Comparison of ENCODE assay signal across 15 cellular contexts in the genomic region with DNA sequence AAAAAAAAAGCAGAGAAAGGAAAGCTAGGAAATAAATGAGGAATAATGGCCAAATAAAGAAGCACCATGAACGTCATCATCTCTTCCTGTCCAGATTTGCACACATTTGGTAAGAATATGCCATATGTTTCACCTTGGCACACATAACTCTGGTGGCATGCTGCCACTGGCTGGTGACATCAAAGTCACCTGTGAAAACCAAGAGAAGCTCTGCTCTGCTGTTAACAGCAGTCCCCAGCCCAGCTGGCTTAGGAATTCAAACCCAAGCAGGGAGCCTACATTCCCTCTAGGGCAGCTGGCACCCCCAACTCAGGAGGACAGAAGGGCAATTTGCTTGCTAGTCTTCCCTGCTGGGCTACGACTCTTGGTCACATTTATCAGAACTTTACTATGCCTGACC.
"Had no signal": no experiment of that assay in that cellular context is flagged by ENCODE, and none has a peak within 500 bp of the region (broad histone marks: within the 10 kb centered on the region; RNA-seq: fewer than 3 reads in every experiment).

No MANE protein-coding gene starts in this region.

- H3K27ac ChIP-seq: adrenal gland, sigmoid colon, upper lobe of right lung had no signal

- ATAC-seq: left colon; natural killer cell treated with Interleukin-12 subunit alpha and Interleukin-12 subunit beta and Interleukin-15 and Interleukin-18, amount 100 ng/mL, for 72 hours; stimulated activated naive CD8-positive, alpha-beta T cell treated with anti-CD3 and anti-CD28 coated beads, Interleukin-15, Interleukin-2, amounts not matched to agents 100 U/mL and 50 U/mL, for 24 hours; T-helper 17 cell; upper lobe of right lung had no signal

- H3K27me3 ChIP-seq: adrenal gland, sigmoid colon, upper lobe of right lung had no signal

- H3K36me3 ChIP-seq: adrenal gland, sigmoid colon, upper lobe of right lung had no signal

- H3K4me3 ChIP-seq: adrenal gland, lung, sigmoid colon, upper lobe of right lung had no signal

- H3K4me1 ChIP-seq: sigmoid colon, upper lobe of right lung had no signal

- H3K9me3 ChIP-seq: adrenal gland, sigmoid colon, upper lobe of right lung had no signal

- DNase-seq: activated CD4-positive, alpha-beta T cell treated with anti-CD3 and anti-CD28 coated beads, Interleukin-2, amount 50 U/mL, for 1 hour; activated CD4-positive, CD25-positive, alpha-beta regulatory T cell; activated naive CD4-positive, alpha-beta T cell treated with anti-CD3 and anti-CD28 coated beads, Interleukin-2, amount 50 U/mL, for 16 hours; adrenal gland; central memory CD4-positive, alpha-beta T cell; erythroblast; left colon; sigmoid colon; stimulated activated CD4-positive, alpha-beta T cell treated with anti-CD3 and anti-CD28 coated beads, Interleukin-2, amount 100 ng/mL, for 48 hours; stimulated activated CD8-positive, alpha-beta memory T cell treated with anti-CD3 and anti-CD28 coated beads, Interleukin-4, amount 100 ng/mL, for 48 hours; stimulated activated naive CD8-positive, alpha-beta T cell treated with anti-CD3 and anti-CD28 coated beads, Interleukin-15, Interleukin-2, amounts not matched to agents 100 U/mL and 50 U/mL, for 24 hours; T-helper 17 cell; upper lobe of right lung had no signal
